In genomic region chr12:116789562-116789961, GRCh38 we compare ENCODE assay signal across 4 cellular contexts. TPM values are rescaled to one million over a fixed set of nuclear protein-coding genes. Genes with fewer than 3 reads are reported as not detected.
DNase-seq lines count a peak whose midpoint lies in the region; FAIRE-seq and TF ChIP-seq lines count a peak whose summit lies in the region.
"Not testable (repeated sequence)": the region's sequence is repeated elsewhere in the genome, so short reads cannot be mapped to it uniquely, and the experiment has no call there.
"Had no signal": no experiment of that assay in that cellular context is flagged by ENCODE, and none has a peak within 500 bp of the region (broad histone marks: within the 10 kb centered on the region; RNA-seq: fewer than 3 reads in every experiment).

No MANE protein-coding gene starts in this region.

- not testable (repeated sequence) for H2BK20ac ChIP-seq in H1 (ENCODE audit: low read length)

- peaks cover 0 to 15% of the 10 kb centered on the region in 2 experiments; a peak in 2 of 3 replicates for H3K36me3 ChIP-seq in HEK293 (ENCODE audit: control insufficient read depth in 2 of 2, insufficient read depth in 1 of 2, low read length in 2 of 2)
- H3K36me3 ChIP-seq in H1 (ENCODE audit: control insufficient read depth in 2 of 4, insufficient read depth in 4 of 4, low read length in 3 of 4) = not testable (repeated sequence)

- not testable (repeated sequence) for H3K14ac ChIP-seq in H1 (ENCODE audit: insufficient read length)

- H4K20me1 ChIP-seq in H1 (replicated peaks in 1 of 2; ENCODE audit: control insufficient read depth in 1 of 2, insufficient read depth in 2 of 2, low read length in 2 of 2) = not testable (repeated sequence)

- H3K4me1 ChIP-seq in HEK293 (ENCODE audit: control insufficient read depth, insufficient read depth, low read length); H1 (replicated peaks in 1 of 4; ENCODE audit: control insufficient read depth in 3 of 4, insufficient read depth in 4 of 4, low read length in 3 of 4): not testable (repeated sequence)

- H3K9ac ChIP-seq in H1 (replicated peaks in 1 of 4; ENCODE audit: extremely low read depth in 1 of 4, low read depth in 3 of 4, low read length in 3 of 4) = not testable (repeated sequence)

- FAIRE-seq in H1 (lab: Jason Lieb, UNC) = not testable (repeated sequence)
- FAIRE-seq in urothelium cell line (lab: Jason Lieb, UNC) = peak; percentile 68

- H3K27me3 ChIP-seq in H1 (replicated peaks in 1 of 4; ENCODE audit: control insufficient read depth in 3 of 4, extremely low read depth in 1 of 4, insufficient read depth in 3 of 4, low read length in 3 of 4) = not testable (repeated sequence)

- not testable (repeated sequence) for H2BK15ac ChIP-seq in H1 (ENCODE audit: low read length)

- H4K5ac ChIP-seq in H1 (ENCODE audit: insufficient read length, low read depth, low read length) = not testable (repeated sequence)

- not testable (repeated sequence) for H2BK12ac ChIP-seq in H1 (ENCODE audit: low read depth, low read length)

- not testable (repeated sequence) for H4K91ac ChIP-seq in H1 (replicated peaks; ENCODE audit: insufficient read length, low read length)

- DNase-seq in H1 (ENCODE audit: low read depth in 1 of 2, low spot score in 2 of 2); urothelium cell line (ENCODE audit: low spot score): not testable (repeated sequence)

- not testable (repeated sequence) for H3K4ac ChIP-seq in H1 (replicated peaks; ENCODE audit: insufficient read length, low read depth, low read length)

- not testable (repeated sequence) for TF ChIP-seq EP300 in H1 (IDR thresholded peaks at IDR 0.05; ENCODE audit: borderline replicate concordance in 1 of 2, low read depth in 2 of 2, low read length in 2 of 2)

- H3K23me2 ChIP-seq in H1 (ENCODE audit: low read depth, low read length) = peaks cover 17% of the 10 kb centered on the region; the same call in 1 of the 2 replicates

- not testable (repeated sequence) for TF ChIP-seq POLR2A in H1 (IDR thresholded peaks at IDR 0.05; ENCODE audit: control extremely low read depth in 1 of 2, low read depth in 2 of 2, low read length in 2 of 2)

- H3K79me1 ChIP-seq in H1 (ENCODE audit: low read depth, low read length) = not testable (repeated sequence)

- not testable (repeated sequence) for H3K27ac ChIP-seq in HEK293 (ENCODE audit: extremely low read depth, low read depth, low read length); H1 (ENCODE audit: low read depth, low read length)

- not testable (repeated sequence) for H2AFZ ChIP-seq in H1 (ENCODE audit: low read length)

- H3K4me2 ChIP-seq in H1 (ENCODE audit: insufficient read depth in 1 of 2, low read depth in 2 of 2, low read length in 2 of 2) = not testable (repeated sequence)

- POLR2A ChIA-PET in HEK293 (lab: Yijun Ruan, JAX); H1 (lab: Charles Lee; ENCODE audit: partially characterized antibody): not testable (repeated sequence)

- not testable (repeated sequence) for H2AK5ac ChIP-seq in H1 (ENCODE audit: low read depth, low read length)

- H3K18ac ChIP-seq in H1 (ENCODE audit: extremely low read depth, low read length) = not testable (repeated sequence)

- not testable (repeated sequence) for TF ChIP-seq RAD21 in H1 (IDR thresholded peaks at IDR 0.05 in 1 of 2, conservative IDR thresholded peaks at IDR 0.05 in 1 of 2; ENCODE audit: low read depth in 2 of 2, low read length in 2 of 2)

- H4K8ac ChIP-seq in H1 (ENCODE audit: extremely low read depth, insufficient read depth, low read length) = not testable (repeated sequence)

- H3K56ac ChIP-seq in H1 (replicated peaks; ENCODE audit: insufficient read length, low read depth, low read length) = peak overlapping the region; percentile 69

- H3K4me3 ChIP-seq in HEK293 (ENCODE audit: low read depth, low read length); H1 (ENCODE audit: extremely low read depth in 1 of 4, insufficient read depth in 2 of 4, low read depth in 3 of 4, low read length in 4 of 4): not testable (repeated sequence)

- CTCF ChIA-PET in HEK293 (lab: Yijun Ruan, JAX) (interaction anchor here (0.6 kb wide), 1 partner anchor 189 kb away, joined by 4 read pairs; no protein-coding TSS in a partner anchor), H1 (lab: Charles Lee; ENCODE audit: partially characterized antibody) (interaction anchor here (1.1 kb wide), 1 partner anchor 93 kb away, joined by 3 read pairs; no protein-coding TSS in a partner anchor)

- H2BK120ac ChIP-seq in H1 (replicated peaks; ENCODE audit: low read depth, low read length) = not testable (repeated sequence)

- not testable (repeated sequence) for TF ChIP-seq CTCF in HEK293 (tag by site-specific recombination; IDR thresholded peaks at IDR 0.05); H1 (IDR thresholded peaks at IDR 0.05; ENCODE audit: control extremely low read depth in 1 of 3, insufficient read depth in 1 of 3, low read depth in 1 of 3, low read length in 3 of 3)

- not testable (repeated sequence) for H3K9me3 ChIP-seq in HEK293 (ENCODE audit: control insufficient read depth, insufficient read depth, low read depth, low read length); H1 (ENCODE audit: insufficient read depth in 2 of 2, low read depth in 1 of 2, low read length in 1 of 2)

- H3K79me2 ChIP-seq in H1 (ENCODE audit: control insufficient read depth in 1 of 2, insufficient read depth in 2 of 2, low read length in 2 of 2) = not testable (repeated sequence)

- H2BK5ac ChIP-seq in H1 (ENCODE audit: low read depth, low read length) = not testable (repeated sequence)

- not testable (repeated sequence) for H3K23ac ChIP-seq in H1 (ENCODE audit: insufficient read length)

TF ChIP-seq in HEK293, 187 proteins besides CTCF, POLR2A, EP300 and RAD21:
- peak; percentile 88 for TF ChIP-seq ZNF366 (tag by site-specific recombination; conservative IDR thresholded peaks at IDR 0.05)
- peak; percentile 96 for TF ChIP-seq ZBTB17 (tag by site-specific recombination; IDR thresholded peaks at IDR 0.05)

RNA-seq across cellular contexts. Expression of gene RNFT2, which starts 51.4 kb away (rescaled TPM):
- total RNA-seq in H1 (2021; fragmentation: NEBNext Ultra II Directional; extraction: Animal tissue kit (Norgen Biotek cat#: 25700)) = 32.0 and 33.1 TPM in 2 replicates
- 12.7 and 14.2 TPM in 2 replicates for polyA plus RNA-seq in H1 (2011; rRNA removed)
- polyA plus RNA-seq in H1 (2011; cell fraction: cytosol; rRNA removed) = 11.8 TPM
- 19.3 TPM for polyA plus RNA-seq in H1 (2011; cell fraction: nucleus; rRNA removed)
- 12.0 to 17.0 TPM (median 16.3 TPM) in 4 replicates for polyA plus RNA-seq in H1 (2012, experiment 1 of 2)
- polyA plus RNA-seq in H1 (2012, experiment 2 of 2) = 9.3 TPM
- polyA plus RNA-seq in H1 (2013, experiment 1 of 2) = 20.4 TPM
- 23.9 TPM for polyA plus RNA-seq in H1 (2013, experiment 2 of 2)
- 43.1 and 51.7 TPM in 2 replicates for polyA minus RNA-seq in H1 (2011; rRNA and poly(A)+ RNA removed)
- 20.1 TPM for polyA minus RNA-seq in H1 (2011; cell fraction: cytosol; rRNA and poly(A)+ RNA removed)
- polyA minus RNA-seq in H1 (2011; cell fraction: nucleus; rRNA and poly(A)+ RNA removed) = 31.8 TPM
- polyA plus RNA-seq: CD14-positive monocyte had no signal

RNA-seq across cellular contexts. Expression of gene SPRING1, which starts 51.7 kb away (rescaled TPM):
- total RNA-seq in H1 (2021; fragmentation: NEBNext Ultra II Directional; extraction: Animal tissue kit (Norgen Biotek cat#: 25700)) = 46.5 and 50.2 TPM in 2 replicates
- 14.3 and 17.2 TPM in 2 replicates for polyA plus RNA-seq in H1 (2011; rRNA removed)
- 18.3 TPM for polyA plus RNA-seq in H1 (2011; cell fraction: cytosol; rRNA removed)
- polyA plus RNA-seq in H1 (2011; cell fraction: nucleus; rRNA removed) = 14.6 TPM
- 18.5 to 23.3 TPM (median 20.4 TPM) in 4 replicates for polyA plus RNA-seq in H1 (2012, experiment 1 of 2)
- polyA plus RNA-seq in H1 (2012, experiment 2 of 2) = 8.8 TPM
- polyA plus RNA-seq in H1 (2013, experiment 1 of 2) = 16.6 TPM
- polyA plus RNA-seq in H1 (2013, experiment 2 of 2) = 19.0 TPM
- polyA minus RNA-seq in H1 (2011; rRNA and poly(A)+ RNA removed) = 25.6 and 31.6 TPM in 2 replicates
- 25.5 TPM for polyA minus RNA-seq in H1 (2011; cell fraction: cytosol; rRNA and poly(A)+ RNA removed)
- polyA minus RNA-seq in H1 (2011; cell fraction: nucleus; rRNA and poly(A)+ RNA removed) = 11.8 TPM
